In the genomic region with DNA sequence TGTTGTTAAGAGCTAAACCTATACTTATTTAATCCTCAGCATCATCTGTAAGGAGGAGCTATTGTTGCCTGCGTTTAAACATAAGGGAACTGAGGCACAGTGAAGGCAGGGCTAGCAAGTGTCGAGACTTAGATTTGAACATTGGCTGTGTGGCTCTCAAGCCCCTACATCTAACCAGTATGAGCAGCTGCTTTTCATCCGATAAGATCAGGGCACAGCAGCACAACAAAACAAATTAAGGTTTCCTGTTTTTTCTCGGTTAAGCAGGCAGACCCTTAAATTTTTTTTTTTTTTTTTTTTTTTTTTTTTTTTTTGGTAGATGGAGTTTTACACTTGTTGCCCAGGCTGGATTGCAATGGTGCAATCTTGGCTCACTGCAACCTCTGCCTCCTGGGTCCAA, we compare ENCODE assay signal across 22 cellular contexts. TPM values are rescaled to one million over a fixed set of nuclear protein-coding genes. Genes with fewer than 3 reads are reported as not detected.
DNase-seq lines count a peak whose midpoint lies in the region; ATAC-seq and TF ChIP-seq lines count a peak whose summit lies in the region.
"Had no signal": no experiment of that assay in that cellular context is flagged by ENCODE, and none has a peak within 500 bp of the region (broad histone marks: within the 10 kb centered on the region; RNA-seq: fewer than 3 reads in every experiment).

No MANE protein-coding gene starts in this region.

- H3K27me3 ChIP-seq in CD4-positive, CD25-positive, alpha-beta regulatory T cell (ENCODE audit: control insufficient read depth, insufficient read depth, low read length): no peaks in the 10 kb centered on the region
- no peaks in the 10 kb centered on the region for H3K27me3 ChIP-seq in CD4-positive, alpha-beta memory T cell (ENCODE audit: insufficient read depth, low read length)
- H3K27me3 ChIP-seq in neuronal stem cell (ENCODE audit: control insufficient read depth in 3 of 3, insufficient read depth in 3 of 3, low read depth in 1 of 3, low read length in 3 of 3) (no peaks in the 10 kb centered on the region), WERI-Rb-1 (ENCODE audit: insufficient read depth, low read depth, severe bottlenecking) (no peaks in the 10 kb centered on the region)
- H3K27me3 ChIP-seq: BE2C; BLaER1 treated with 17β-estradiol and CSF1 and Interleukin-3, amounts not matched to agents 10 nM and 100 nM had no signal

- no peak overlapping the region for H2AK5ac ChIP-seq in neuronal stem cell (ENCODE audit: low read depth, low read length)

- POLR2A ChIA-PET in CD4-positive, alpha-beta memory T cell (lab: Charles Lee; ENCODE audit: partially characterized antibody): interaction anchor here (0.6 to 1.6 kb wide), 6 partner anchors 14 to 203 kb away, joined by 3 to 8 read pairs (median 4); partner anchors contain the start of gene MORF4L2

- H2BK120ac ChIP-seq in neuronal stem cell (ENCODE audit: low read depth, low read length): no peak overlapping the region

- no peaks in the 10 kb centered on the region for H3K27me3 Mint-ChIP-seq in CD4-positive, CD25-positive, alpha-beta regulatory T cell
- no peaks in the 10 kb centered on the region for H3K27me3 Mint-ChIP-seq in CD4-positive, alpha-beta memory T cell

- H3K4me1 Mint-ChIP-seq in CD4-positive, CD25-positive, alpha-beta regulatory T cell: peaks cover 0 to 27% (median 12%) of the 10 kb centered on the region in 4 donors
- H3K4me1 Mint-ChIP-seq in CD4-positive, alpha-beta memory T cell: peaks cover 2 to 11% (median 5%) of the 10 kb centered on the region in 4 donors
- H3K4me1 Mint-ChIP-seq: CD14-positive monocyte, GM23338 had no signal

- H3K4me3 Mint-ChIP-seq in CD4-positive, CD25-positive, alpha-beta regulatory T cell: peak overlapping the region in 2 of 4 donors; percentile 10 to 64
- H3K4me3 Mint-ChIP-seq in CD4-positive, alpha-beta memory T cell: peak overlapping the region in 2 of 8 donors; percentile 54 to 61
- H3K4me3 Mint-ChIP-seq: CD14-positive monocyte, GM23338 had no signal

- CTCF ChIA-PET in CD4-positive, alpha-beta memory T cell (lab: Charles Lee; ENCODE audit: partially characterized antibody): interaction anchor here (1.2 to 2.2 kb wide), 5 partner anchors 10 to 272 kb away, joined by 3 to 10 read pairs (median 4); no protein-coding TSS in a partner anchor

- no peaks in the 10 kb centered on the region for H3K4me1 ChIP-seq in CD4-positive, CD25-positive, alpha-beta regulatory T cell (ENCODE audit: control insufficient read depth, insufficient read depth, low read length, poor library complexity, severe bottlenecking)
- H3K4me1 ChIP-seq in CD4-positive, alpha-beta memory T cell (ENCODE audit: insufficient read depth, low read length): peaks cover 10% of the 10 kb centered on the region
- H3K4me1 ChIP-seq in neuronal stem cell (ENCODE audit: control insufficient read depth in 2 of 2, insufficient read depth in 1 of 2, low read depth in 1 of 2, low read length in 2 of 2): no peaks in the 10 kb centered on the region
- H3K4me1 ChIP-seq: A549, BE2C, HAP-1 had no signal

- intact Hi-C loops in CD4-positive, alpha-beta memory T cell (cut with micrococcal nuclease): no loop called here

- no peaks in the 10 kb centered on the region for H3K36me3 Mint-ChIP-seq in CD4-positive, CD25-positive, alpha-beta regulatory T cell
- no peaks in the 10 kb centered on the region for H3K36me3 Mint-ChIP-seq in CD4-positive, alpha-beta memory T cell
- H3K36me3 Mint-ChIP-seq: CD14-positive monocyte; CD8-positive, alpha-beta memory T cell had no signal

- no peaks in the 10 kb centered on the region for H3K79me1 ChIP-seq in neuronal stem cell (ENCODE audit: low read depth, low read length)

- WGBS in neuronal stem cell (ENCODE audit: extremely low coverage in 2 of 2, insufficient read length in 2 of 2, insufficient replicate concordance in 1 of 2), 2 donors: no CpG with 5 or more reads among the region's 4 CpGs

- H3K27ac Mint-ChIP-seq in CD4-positive, CD25-positive, alpha-beta regulatory T cell: peak overlapping the region in 1 of 3 donors; percentile 41
- peak overlapping the region in 3 of 7 donors; percentile 17 to 87 (median 30) for H3K27ac Mint-ChIP-seq in CD4-positive, alpha-beta memory T cell
- H3K27ac Mint-ChIP-seq: CD14-positive monocyte; CD8-positive, alpha-beta memory T cell; GM23338 had no signal

- H3K36me3 ChIP-seq in CD4-positive, CD25-positive, alpha-beta regulatory T cell (ENCODE audit: control insufficient read depth, insufficient read depth, low read length): no peaks in the 10 kb centered on the region
- no peaks in the 10 kb centered on the region for H3K36me3 ChIP-seq in CD4-positive, alpha-beta memory T cell (ENCODE audit: insufficient read depth, low read length)
- H3K36me3 ChIP-seq in neuronal stem cell (replicated peaks in 1 of 2; ENCODE audit: control insufficient read depth in 2 of 2, insufficient read depth in 2 of 2, low read length in 2 of 2) (no peaks in the 10 kb centered on the region), WERI-Rb-1 (no peaks in the 10 kb centered on the region)
- H3K36me3 ChIP-seq: BE2C; BLaER1 treated with 17β-estradiol and CSF1 and Interleukin-3, amounts not matched to agents 10 nM and 100 nM; HAP-1 had no signal

- no peak overlapping the region for H2BK12ac ChIP-seq in neuronal stem cell (ENCODE audit: low read length)

- H3K4me3 ChIP-seq in CD4-positive, CD25-positive, alpha-beta regulatory T cell (ENCODE audit: low read depth, low read length): no peak overlapping the region
- no peak overlapping the region for H3K4me3 ChIP-seq in CD4-positive, alpha-beta memory T cell (ENCODE audit: low read length in 2 of 2)
- no peak overlapping the region for H3K4me3 ChIP-seq in neuronal stem cell (ENCODE audit: low read length in 2 of 2)
- H3K4me3 ChIP-seq in WERI-Rb-1 (ENCODE audit: low read depth, low read length): no peak overlapping the region
- H3K4me3 ChIP-seq: A549; BLaER1 treated with 17β-estradiol and CSF1 and Interleukin-3, amounts not matched to agents 10 nM and 100 nM; GM12878; GM23338; HAP-1 had no signal

- H3K27ac ChIP-seq in CD4-positive, CD25-positive, alpha-beta regulatory T cell (ENCODE audit: insufficient read depth, low read length, poor library complexity, severe bottlenecking): no peak overlapping the region
- H3K27ac ChIP-seq in CD4-positive, alpha-beta memory T cell (ENCODE audit: low read depth, low read length): no peak overlapping the region
- H3K27ac ChIP-seq in neuronal stem cell (replicated peaks; ENCODE audit: low read length): no peak overlapping the region
- H3K27ac ChIP-seq in WERI-Rb-1: no peak overlapping the region
- H3K27ac ChIP-seq: A549; BLaER1 treated with 17β-estradiol and CSF1 and Interleukin-3, amounts not matched to agents 10 nM and 100 nM had no signal

- TF ChIP-seq CTCF in WERI-Rb-1 (IDR thresholded peaks at IDR 0.05; ENCODE audit: low read depth, low read length): no peak

- H4K8ac ChIP-seq in neuronal stem cell (ENCODE audit: low read depth, low read length): no peak overlapping the region

- peak in 1 of 2 donors; percentile 76 for ATAC-seq in CD4-positive, CD25-positive, alpha-beta regulatory T cell (ENCODE audit: low read depth in 2 of 2)
- ATAC-seq: A549, GM12878, GM23338 had no signal

- peak in 2 of 3 donors; percentile 48 to 55 for DNase-seq in CD4-positive, CD25-positive, alpha-beta regulatory T cell
- peak in 4 of 5 donors; percentile 16 to 52 (median 33) for DNase-seq in CD4-positive, alpha-beta memory T cell
- DNase-seq in SK-N-DZ (ENCODE audit: low spot score) (peak; percentile 61), neuronal stem cell (ENCODE audit: low spot score) (no peak), WERI-Rb-1 (no peak)
- peak; percentile 20 for DNase-seq in central memory CD4-positive, alpha-beta T cell
- no peak for DNase-seq in stimulated activated CD4-positive, alpha-beta T cell treated with anti-CD3 and anti-CD28 coated beads, Interleukin-1b, Interleukin-23, amount 100 ng/mL, for 48 hours
- DNase-seq: 8988T, ACHN, AML-193, BE2C, DMS 273 treated with DMSO at 0.1 percent for 48 hours, DMS79, EL, GDM1 had no signal

- H3K9me3 ChIP-seq in CD4-positive, CD25-positive, alpha-beta regulatory T cell (ENCODE audit: control insufficient read depth in 2 of 2, low read length in 2 of 2): no peaks in the 10 kb centered on the region
- H3K9me3 ChIP-seq in CD4-positive, alpha-beta memory T cell (ENCODE audit: control insufficient read depth in 1 of 2, low read length in 2 of 2): no peaks in the 10 kb centered on the region
- H3K9me3 ChIP-seq in neuronal stem cell (replicated peaks in 1 of 2; ENCODE audit: control insufficient read depth in 2 of 2, insufficient read depth in 1 of 2, low read depth in 1 of 2, low read length in 2 of 2): no peaks in the 10 kb centered on the region
- no peaks in the 10 kb centered on the region for H3K9me3 ChIP-seq in WERI-Rb-1 (ENCODE audit: severe bottlenecking)
- H3K9me3 ChIP-seq: A549; BE2C; BLaER1 treated with 17β-estradiol and CSF1 and Interleukin-3, amounts not matched to agents 10 nM and 100 nM; HAP-1 had no signal

- H2AFZ ChIP-seq in neuronal stem cell (ENCODE audit: low read length): no peak overlapping the region
- H2AFZ ChIP-seq: GM23338 had no signal

- H2BK5ac ChIP-seq in neuronal stem cell (ENCODE audit: low read length): no peak overlapping the region

- no peak overlapping the region for H3K4ac ChIP-seq in neuronal stem cell (ENCODE audit: low read length)

- no peak overlapping the region for H3K4me2 ChIP-seq in neuronal stem cell (ENCODE audit: insufficient read depth, low read length, poor library complexity, severe bottlenecking)
- H3K4me2 ChIP-seq: A549; BLaER1 treated with 17β-estradiol and CSF1 and Interleukin-3, amounts not matched to agents 10 nM and 100 nM; GM23338 had no signal

- no peak overlapping the region for H3K23ac ChIP-seq in neuronal stem cell (ENCODE audit: low read depth, low read length, poor library complexity)

- no peak overlapping the region for H3K14ac ChIP-seq in neuronal stem cell (ENCODE audit: low read length)

- H3K9ac ChIP-seq in neuronal stem cell (ENCODE audit: low read depth, low read length, poor library complexity): no peak overlapping the region
- H3K9ac ChIP-seq: BLaER1 treated with 17β-estradiol and CSF1 and Interleukin-3, amounts not matched to agents 10 nM and 100 nM had no signal

- H3K18ac ChIP-seq in neuronal stem cell (ENCODE audit: low read length): no peak overlapping the region

- H3K9me3 Mint-ChIP-seq in CD4-positive, CD25-positive, alpha-beta regulatory T cell: peaks cover 0 to 2% (median 0%) of the 10 kb centered on the region in 7 donors
- no peaks in the 10 kb centered on the region for H3K9me3 Mint-ChIP-seq in CD4-positive, alpha-beta memory T cell
- H3K9me3 Mint-ChIP-seq: CD14-positive monocyte; CD8-positive, alpha-beta memory T cell; GM23338 had no signal

- no peak overlapping the region for H4K91ac ChIP-seq in neuronal stem cell (ENCODE audit: low read depth, low read length, poor library complexity)

- no peak overlapping the region for H2BK15ac ChIP-seq in neuronal stem cell (ENCODE audit: low read length)

RNA-seq across cellular contexts. Expression of gene RAB40A, which starts 35.6 kb away (rescaled TPM):
- total RNA-seq in CD4-positive, CD25-positive, alpha-beta regulatory T cell: not detected
- under 1 TPM in 2 of 4 donors, not detected in 2; 0.07 to 0.10 TPM for polyA plus RNA-seq in CD4-positive, CD25-positive, alpha-beta regulatory T cell
- total RNA-seq in CD4-positive, alpha-beta memory T cell: under 1 TPM in 1 of 2 experiments, not detected in 1; 0.11 TPM
- not detected for polyA plus RNA-seq in CD4-positive, alpha-beta memory T cell
- polyA plus RNA-seq in SK-N-DZ (2014; cell fraction: cytosol; rRNA removed): 0.20 and 0.43 TPM in 2 replicates
- 1.6 and 1.8 TPM in 2 replicates for polyA plus RNA-seq in SK-N-DZ (2014; cell fraction: nucleus; rRNA removed)
- 0.40 TPM for polyA plus RNA-seq in neuronal stem cell (2013, experiment 1 of 2)
- polyA plus RNA-seq in neuronal stem cell (2013, experiment 2 of 2): 0.37 TPM
- total RNA-seq: GM23338 had no signal
- polyA plus RNA-seq: CD14-positive monocyte; CD8-positive, alpha-beta memory T cell had no signal

Comparison
In these comparisons a context has a peak if more than half of its experiments do, and no peak if none do; other contexts are left out.
1. DNase-seq: peak in CD4-positive, CD25-positive, alpha-beta regulatory T cell (2 of 3), CD4-positive, alpha-beta memory T cell (4 of 5), SK-N-DZ (single experiment) and central memory CD4-positive, alpha-beta T cell (single experiment); none in neuronal stem cell (single experiment), WERI-Rb-1 (single experiment) and stimulated activated CD4-positive, alpha-beta T cell treated with anti-CD3 and anti-CD28 coated beads, Interleukin-1b, Interleukin-23, amount 100 ng/mL, for 48 hours (single experiment).